8 cellular contexts compared by ENCODE assay signal in the genomic region with DNA sequence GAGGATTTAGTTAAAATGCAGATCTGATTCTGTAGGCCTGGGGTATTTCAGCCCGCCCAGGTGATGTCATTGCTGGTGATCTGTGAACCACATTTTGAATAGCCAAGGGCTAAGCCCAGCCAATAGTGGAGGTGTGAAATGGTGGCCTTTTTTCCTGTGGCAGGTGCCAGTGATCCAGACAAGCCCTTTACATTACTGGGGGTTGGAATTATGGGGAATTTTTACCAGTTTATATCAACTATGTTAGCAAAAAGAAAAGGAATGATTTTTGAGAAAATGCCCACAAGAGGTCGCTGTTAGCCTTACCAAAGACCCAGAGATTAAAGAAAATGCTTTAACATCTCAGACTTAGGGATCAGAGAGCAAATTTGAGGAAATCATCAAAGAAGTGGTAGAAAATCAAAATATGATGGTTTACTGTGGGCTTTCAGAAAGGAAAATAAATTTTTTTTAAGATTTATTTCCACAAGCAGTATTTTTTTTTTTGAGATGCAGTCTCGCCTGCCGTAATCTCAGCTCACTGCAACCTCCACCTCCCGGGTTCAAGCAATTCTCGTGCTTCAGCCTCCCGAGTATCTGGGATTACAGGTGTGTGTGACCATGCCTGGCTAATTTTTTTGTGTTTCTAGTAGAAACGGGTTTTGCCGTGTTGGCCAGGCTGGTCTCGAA. TPM values are rescaled to one million over a fixed set of nuclear protein-coding genes. Genes with fewer than 3 reads are reported as not detected.
DNase-seq lines count a peak whose midpoint lies in the region; ATAC-seq and TF ChIP-seq lines count a peak whose summit lies in the region.

No MANE protein-coding gene starts in this region.

- no peak overlapping the region for H2AFZ ChIP-seq in OCI-LY3 (ENCODE audit: low read depth, low read length)

- H3K79me2 ChIP-seq in OCI-LY3 (ENCODE audit: low read length) = peaks cover 21% of the 10 kb centered on the region

- H4K20me1 ChIP-seq in OCI-LY3 (ENCODE audit: insufficient read depth, low read length) = no peaks in the 10 kb centered on the region

- DNase-seq in NCI-H510A treated with DMSO at 0.1 percent for 48 hours (lab: John Stamatoyannopoulos, UW) (peak; percentile 77), NCI-H510A (lab: John Stamatoyannopoulos, UW) (no peak), HFF-Myc (ENCODE audit: extremely low read depth, low read depth) (peak; percentile 52), dedifferentiated amniotic fluid mesenchymal stem cell (ENCODE audit: extremely low spot score) (peak; percentile 62), myocyte (ENCODE audit: low read depth) (peak; percentile 65)

- H3K4me1 ChIP-seq in OCI-LY3 (ENCODE audit: low read length) = peaks cover 9% of the 10 kb centered on the region

- H3K9ac ChIP-seq in OCI-LY3 (ENCODE audit: low read length) = no peak overlapping the region

- H3K27ac ChIP-seq in OCI-LY3 (ENCODE audit: low read length) = no peak overlapping the region

- TF ChIP-seq CTCF in HFF-Myc (IDR thresholded peaks at IDR 0.05; ENCODE audit: low read depth, low read length, missing control alignments) (peak; percentile 57), OCI-LY3 (IDR thresholded peaks at IDR 0.05; ENCODE audit: low read depth, low read length) (peak; percentile 82)

- no peaks in the 10 kb centered on the region for H3K9me3 ChIP-seq in OCI-LY3 (ENCODE audit: insufficient read depth, low read length)

- TF ChIP-seq POLR2A in GM18505 (IDR thresholded peaks at IDR 0.05; ENCODE audit: borderline replicate concordance, extremely low read depth, insufficient read depth, insufficient read length) = no peak

- no peak overlapping the region for H3K4me2 ChIP-seq in OCI-LY3 (ENCODE audit: low read length)

- no peak overlapping the region for H3K4me3 ChIP-seq in HFF-Myc (replicated peaks; ENCODE audit: low read depth, low read length)
- no peak overlapping the region for H3K4me3 ChIP-seq in OCI-LY3 (ENCODE audit: low read length)

- ATAC-seq in HG03457 (IDR thresholded peaks at IDR 0.05; ENCODE audit: unreplicated experiment) = no peak
- ATAC-seq in GM18505 (IDR thresholded peaks at IDR 0.05; ENCODE audit: unreplicated experiment) = no peak

- peaks cover 13% of the 10 kb centered on the region for H3K36me3 ChIP-seq in OCI-LY3 (replicated peaks; ENCODE audit: low read depth, low read length)

- no peaks in the 10 kb centered on the region for H3K27me3 ChIP-seq in OCI-LY3 (ENCODE audit: low read depth, low read length)

RNA-seq across cellular contexts. Expression of a gene that starts 3.9 kb away (rescaled TPM):
- 30.8 and 32.8 TPM in 2 replicates for total RNA-seq in myocyte
- polyA plus RNA-seq in myocyte (2012) = 46.4 TPM

RNA-seq across cellular contexts. Expression of a gene that starts 35.6 kb away (rescaled TPM):
- total RNA-seq in myocyte = 8.0 and 10.0 TPM in 2 replicates
- polyA plus RNA-seq in myocyte (2012) = 3.9 TPM

RNA-seq across cellular contexts. Expression of a gene that starts 37.5 kb away (rescaled TPM):
- 72.5 and 77.2 TPM in 2 replicates for total RNA-seq in myocyte
- polyA plus RNA-seq in myocyte (2012) = 73.0 TPM
